9 cellular contexts compared by ENCODE assay signal in the genomic region with DNA sequence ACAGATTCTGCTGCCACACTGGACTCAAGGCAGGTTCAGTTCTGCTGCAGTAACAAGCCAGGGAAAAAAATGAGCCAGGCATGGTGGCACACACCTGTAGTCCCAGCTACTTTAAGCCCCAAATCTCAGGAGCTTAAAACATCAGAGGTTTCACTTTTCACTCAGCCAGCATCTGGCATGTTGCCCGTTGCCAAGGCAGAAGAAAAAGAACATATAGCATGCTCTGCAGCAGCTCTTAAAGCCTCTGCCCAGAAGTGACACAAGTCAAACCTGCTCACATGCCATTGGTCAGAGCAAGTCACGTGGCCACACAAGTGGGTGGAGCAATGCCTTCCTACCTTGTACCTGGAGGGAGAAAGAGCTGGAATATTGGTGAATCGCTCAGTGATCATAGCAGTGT. TPM values are rescaled to one million over a fixed set of nuclear protein-coding genes. Genes with fewer than 3 reads are reported as not detected.
A peak's percentile ranks its signal among the peaks of the same experiment; 100 is the strongest.
DNase-seq lines count a peak whose midpoint lies in the region; ATAC-seq and TF ChIP-seq lines count a peak whose summit lies in the region.
"Had no signal": no experiment of that assay in that cellular context is flagged by ENCODE, and none has a peak within 500 bp of the region (broad histone marks: within the 10 kb centered on the region; RNA-seq: fewer than 3 reads in every experiment).

No MANE protein-coding gene starts in this region.

- peak; percentile 24 for DNase-seq in G401 (ENCODE audit: low spot score)
- peak; percentile 78 for DNase-seq in NCI-H524 treated with DMSO at 0.1 percent for 48 hours (lab: John Stamatoyannopoulos, UW)
- DNase-seq in activated CD8-positive, alpha-beta memory T cell treated with anti-CD3 and anti-CD28 coated beads for 24 hours, result peak; percentile 91
- peak; percentile 89 to 91 (median 90) for DNase-seq in effector memory CD8-positive, alpha-beta T cell
- DNase-seq in thoracic aorta (ENCODE audit: low spot score), result peak; percentile 40
- DNase-seq in GOT3 (lab: John Stamatoyannopoulos, UW), result no peak

- peaks cover 15% of the 10 kb centered on the region for H3K4me1 ChIP-seq in mucosa of stomach (ENCODE audit: control insufficient read depth, insufficient read depth, low read length)
- peaks cover 25 to 61% of the 10 kb centered on the region in 2 donors for H3K4me1 ChIP-seq in thoracic aorta (ENCODE audit: control insufficient read depth in 1 of 2, low read depth in 2 of 2)

- H3K27me3 ChIP-seq in mucosa of stomach (ENCODE audit: control insufficient read depth, insufficient read depth, low read length) (no peaks in the 10 kb centered on the region), thoracic aorta (replicated peaks; ENCODE audit: insufficient read depth) (no peaks in the 10 kb centered on the region)

- peak overlapping the region; percentile 45 for H3K9ac ChIP-seq in mucosa of stomach (ENCODE audit: low read length)

- H3K27ac Mint-ChIP-seq in effector memory CD8-positive, alpha-beta T cell, result peak overlapping the region; percentile 100

- no peak for TF ChIP-seq CTCF in thoracic aorta (IDR thresholded peaks at IDR 0.05)

- no peaks in the 10 kb centered on the region for H3K27me3 Mint-ChIP-seq in effector memory CD8-positive, alpha-beta T cell

- H3K36me3 Mint-ChIP-seq in effector memory CD8-positive, alpha-beta T cell (ENCODE audit: insufficient read depth), result peaks cover 34% of the 10 kb centered on the region

- ATAC-seq in HG03108 (IDR thresholded peaks at IDR 0.05; ENCODE audit: unreplicated experiment), result peak; percentile 46
- peak; percentile 45 for ATAC-seq in effector memory CD8-positive, alpha-beta T cell (replicated peaks)
- no peak for ATAC-seq in thoracic aorta (ENCODE audit: insufficient number of reproducible peaks, low FRiP score, low read depth)

- peaks cover 0 to 1% of the 10 kb centered on the region in 2 donors for H3K9me3 Mint-ChIP-seq in effector memory CD8-positive, alpha-beta T cell

- no peak overlapping the region for H3K27ac ChIP-seq in thoracic aorta
- H3K27ac ChIP-seq: SK-N-MC had no signal

- H3K9me3 ChIP-seq in mucosa of stomach (ENCODE audit: control insufficient read depth, low read length) (no peaks in the 10 kb centered on the region), thoracic aorta (no peaks in the 10 kb centered on the region)

- H3K4me3 ChIP-seq in mucosa of stomach (ENCODE audit: low read length) (peak overlapping the region; percentile 27), thoracic aorta (no peak overlapping the region)
- H3K4me3 ChIP-seq: SK-N-MC had no signal

- no peaks in the 10 kb centered on the region for H3K36me3 ChIP-seq in mucosa of stomach (ENCODE audit: control insufficient read depth, insufficient read depth, low read length)
- no peaks in the 10 kb centered on the region for H3K36me3 ChIP-seq in thoracic aorta

- in situ Hi-C loops in G401 (cut with HindIII; ENCODE audit: low sequenced_read_pairs), result no loop called here

- H3K4me3 Mint-ChIP-seq in effector memory CD8-positive, alpha-beta T cell, result peak overlapping the region; percentile 70 to 81

- H3K4me1 Mint-ChIP-seq in effector memory CD8-positive, alpha-beta T cell (ENCODE audit: low read depth in 2 of 2), result peaks cover 50 to 54% of the 10 kb centered on the region in 2 donors

RNA-seq across cellular contexts. Expression of a gene that starts 14.7 kb away (rescaled TPM):
- total RNA-seq in G401 (2014; rRNA removed; shearing (Covaris generic)), result 25.3 and 28.1 TPM in 2 replicates
- 100 to 1,000 TPM; 199 to 281 TPM for total RNA-seq in thoracic aorta

RNA-seq across cellular contexts. Expression of a gene that starts 52.6 kb away (rescaled TPM):
- 181 and 204 TPM in 2 replicates for total RNA-seq in G401 (2014; rRNA removed; shearing (Covaris generic))
- 10 to 100 TPM; 77.4 to 81.6 TPM for total RNA-seq in thoracic aorta
